17 cellular contexts compared by ENCODE assay signal in genomic region chr6:3379482-3380060, GRCh38.
DNase-seq lines count a peak whose midpoint lies in the region; ATAC-seq and TF ChIP-seq lines count a peak whose summit lies in the region.
"Had no signal": no experiment of that assay in that cellular context is flagged by ENCODE, and none has a peak within 500 bp of the region (broad histone marks: within the 10 kb centered on the region; RNA-seq: fewer than 3 reads in every experiment).

No MANE protein-coding gene starts in this region.

- peaks cover 6% of the 10 kb centered on the region; the same call in 1 of the 2 replicates for H3K4me1 ChIP-seq in iPS-20b (ENCODE audit: insufficient read depth, low read length)
- H3K4me1 ChIP-seq in naive thymus-derived CD4-positive, alpha-beta T cell (ENCODE audit: control insufficient read depth in 2 of 2, insufficient read depth in 2 of 2, low read length in 2 of 2), result peaks cover 0 to 13% of the 10 kb centered on the region in 2 donors

- POLR2A ChIA-PET in WTC11 (lab: Charles Lee), result no interaction called here
- POLR2A ChIA-PET in naive thymus-derived CD4-positive, alpha-beta T cell (lab: Charles Lee), result interaction anchor here (0.7 kb wide), 1 partner anchor 11 kb away, joined by 3 read pairs; no protein-coding TSS in a partner anchor

- DNase-seq in NCI-H82 (lab: John Stamatoyannopoulos, UW) (peak; percentile 30), NCI-H82 treated with DMSO at 0.1 percent for 48 hours (lab: John Stamatoyannopoulos, UW; ENCODE audit: unreplicated experiment) (no peak), WTC11 (ENCODE audit: low spot score) (no peak), type B pancreatic cell (ENCODE audit: extremely low spot score, unreplicated experiment) (no peak)
- no peak for DNase-seq in naive thymus-derived CD4-positive, alpha-beta T cell
- DNase-seq: activated CD4-positive, alpha-beta memory T cell treated with anti-CD3 and anti-CD28 coated beads for 36 hours; CD8-positive, alpha-beta T cell; foreskin keratinocyte; left ventricle myocardium inferior; NCI-H1694; NCI-H526 treated with DMSO at 0.1 percent for 48 hours; stimulated activated naive B cell treated with anti-CD40 and anti-IgM and Interleukin-4, amounts not matched to agents 10 μg/mL and 1 μg/mL and 100 μg/mL, for 72 hours; upper lobe of left lung had no signal

- no peaks in the 10 kb centered on the region for H3K27me3 ChIP-seq in iPS-20b (ENCODE audit: insufficient read depth, low read length)
- H3K27me3 ChIP-seq in naive thymus-derived CD4-positive, alpha-beta T cell (ENCODE audit: control insufficient read depth in 2 of 2, insufficient read depth in 2 of 2, low read length in 2 of 2), result no peaks in the 10 kb centered on the region
- H3K27me3 ChIP-seq: foreskin keratinocyte, upper lobe of left lung had no signal

- no peaks in the 10 kb centered on the region for H3K36me3 ChIP-seq in iPS-20b (ENCODE audit: insufficient read depth, low read depth, low read length)
- H3K36me3 ChIP-seq in naive thymus-derived CD4-positive, alpha-beta T cell (ENCODE audit: control insufficient read depth in 2 of 3, insufficient read depth in 3 of 3, low read length in 3 of 3), result no peaks in the 10 kb centered on the region
- H3K36me3 ChIP-seq: left ventricle myocardium inferior, upper lobe of left lung had no signal

- H3K9ac ChIP-seq in iPS-20b (ENCODE audit: low read depth, low read length), result 0 out of 2 replicates have a peak overlapping the region, but pooled peaks have one; percentile 15

- no peak for ATAC-seq in WTC11
- no peak for ATAC-seq in naive thymus-derived CD4-positive, alpha-beta T cell
- ATAC-seq in GM21737 (IDR thresholded peaks at IDR 0.05; ENCODE audit: unreplicated experiment), result no peak
- no peak for ATAC-seq in HG02610 (IDR thresholded peaks at IDR 0.05; ENCODE audit: unreplicated experiment)
- ATAC-seq: A549; CD8-positive, alpha-beta T cell; foreskin keratinocyte; stimulated activated naive B cell treated with anti-CD40 and anti-IgM and Interleukin-4, amounts not matched to agents 10 μg/mL and 1 μg/mL and 100 μg/mL, for 72 hours had no signal

- H3K4me3 ChIP-seq in iPS-20b (ENCODE audit: low read length), result no peak overlapping the region
- no peak overlapping the region for H3K4me3 ChIP-seq in naive thymus-derived CD4-positive, alpha-beta T cell (ENCODE audit: low read length)
- H3K4me3 ChIP-seq: A549, left ventricle myocardium inferior, upper lobe of left lung had no signal

- TF ChIP-seq CTCF in WTC11 (IDR thresholded peaks at IDR 0.05) (no peak), type B pancreatic cell (conservative IDR thresholded peaks at IDR 0.05) (no peak)

- H3K27ac ChIP-seq in iPS-20b (ENCODE audit: low read length), result no peak overlapping the region
- no peak overlapping the region for H3K27ac ChIP-seq in naive thymus-derived CD4-positive, alpha-beta T cell (ENCODE audit: low read depth, low read length)
- H3K27ac ChIP-seq: A549, foreskin keratinocyte, left ventricle myocardium inferior, upper lobe of left lung had no signal

- H3K27me3 Mint-ChIP-seq in WTC11 (ENCODE audit: low read depth), result no peaks in the 10 kb centered on the region
- H3K27me3 Mint-ChIP-seq in type B pancreatic cell, result no peaks in the 10 kb centered on the region
- H3K27me3 Mint-ChIP-seq in naive thymus-derived CD4-positive, alpha-beta T cell, result peaks cover 0 to 2% (median 0%) of the 10 kb centered on the region in 5 donors
- H3K27me3 Mint-ChIP-seq: activated CD4-positive, alpha-beta memory T cell treated with anti-CD3 and anti-CD28 coated beads for 36 hours had no signal

- no peak overlapping the region for H3K4me3 Mint-ChIP-seq in WTC11
- H3K4me3 Mint-ChIP-seq in type B pancreatic cell, result peak overlapping the region; percentile 1
- peak overlapping the region in 3 of 10 donors; percentile 24 to 51 (median 36) for H3K4me3 Mint-ChIP-seq in naive thymus-derived CD4-positive, alpha-beta T cell
- H3K4me3 Mint-ChIP-seq: activated CD4-positive, alpha-beta memory T cell treated with anti-CD3 and anti-CD28 coated beads for 36 hours; CD8-positive, alpha-beta T cell; stimulated activated naive B cell treated with anti-CD40 and anti-IgM and Interleukin-4, amounts not matched to agents 10 μg/mL and 1 μg/mL and 100 μg/mL, for 72 hours had no signal

- H3K36me3 Mint-ChIP-seq in WTC11, result no peaks in the 10 kb centered on the region
- peaks cover 14% of the 10 kb centered on the region for H3K36me3 Mint-ChIP-seq in type B pancreatic cell
- H3K36me3 Mint-ChIP-seq in naive thymus-derived CD4-positive, alpha-beta T cell, result peaks cover 0 to 22% (median 5%) of the 10 kb centered on the region in 5 donors
- H3K36me3 Mint-ChIP-seq: activated CD4-positive, alpha-beta memory T cell treated with anti-CD3 and anti-CD28 coated beads for 36 hours; CD8-positive, alpha-beta T cell; stimulated activated naive B cell treated with anti-CD40 and anti-IgM and Interleukin-4, amounts not matched to agents 10 μg/mL and 1 μg/mL and 100 μg/mL, for 72 hours had no signal

- no peaks in the 10 kb centered on the region for H3K9me3 ChIP-seq in iPS-20b (ENCODE audit: insufficient read depth, low read depth, low read length)
- H3K9me3 ChIP-seq in naive thymus-derived CD4-positive, alpha-beta T cell (ENCODE audit: control insufficient read depth in 2 of 3, low read length in 3 of 3), result no peaks in the 10 kb centered on the region
- H3K9me3 ChIP-seq: A549, left ventricle myocardium inferior, upper lobe of left lung had no signal

- H3K27ac Mint-ChIP-seq in WTC11 (peak overlapping the region; percentile 61), type B pancreatic cell (peak overlapping the region; percentile 20)
- peak overlapping the region in 1 of 9 donors; percentile 37 for H3K27ac Mint-ChIP-seq in naive thymus-derived CD4-positive, alpha-beta T cell
- H3K27ac Mint-ChIP-seq: activated CD4-positive, alpha-beta memory T cell treated with anti-CD3 and anti-CD28 coated beads for 36 hours; CD8-positive, alpha-beta T cell; stimulated activated naive B cell treated with anti-CD40 and anti-IgM and Interleukin-4, amounts not matched to agents 10 μg/mL and 1 μg/mL and 100 μg/mL, for 72 hours had no signal

- H3K4me1 Mint-ChIP-seq in WTC11 (peaks cover 64% of the 10 kb centered on the region), type B pancreatic cell (ENCODE audit: unreplicated experiment) (peaks cover 60% of the 10 kb centered on the region)
- peaks cover 5 to 59% (median 38%) of the 10 kb centered on the region in 7 donors for H3K4me1 Mint-ChIP-seq in naive thymus-derived CD4-positive, alpha-beta T cell

- H3K9me3 Mint-ChIP-seq in WTC11 (no peaks in the 10 kb centered on the region), type B pancreatic cell (peaks cover 4% of the 10 kb centered on the region)
- no peaks in the 10 kb centered on the region for H3K9me3 Mint-ChIP-seq in naive thymus-derived CD4-positive, alpha-beta T cell
- H3K9me3 Mint-ChIP-seq: activated CD4-positive, alpha-beta memory T cell treated with anti-CD3 and anti-CD28 coated beads for 36 hours; CD8-positive, alpha-beta T cell; stimulated activated naive B cell treated with anti-CD40 and anti-IgM and Interleukin-4, amounts not matched to agents 10 μg/mL and 1 μg/mL and 100 μg/mL, for 72 hours had no signal

- intact Hi-C loops in naive thymus-derived CD4-positive, alpha-beta T cell (cut with micrococcal nuclease), result no loop called here

- CTCF ChIA-PET in WTC11 (lab: Charles Lee), result interaction anchor here (1.2 kb wide), 1 partner anchor 10 kb away, joined by 3 read pairs; no protein-coding TSS in a partner anchor
- CTCF ChIA-PET in naive thymus-derived CD4-positive, alpha-beta T cell (lab: Charles Lee), result interaction anchor here (0.5 kb wide), 1 partner anchor 32 kb away, joined by 3 read pairs; no protein-coding TSS in a partner anchor

TF ChIP-seq in WTC11, 78 proteins besides CTCF, POLR2A, EP300 and RAD21:
- TF ChIP-seq JAZF1 (CRISPR knock-in tag; IDR thresholded peaks at IDR 0.05), result no peak
- TF ChIP-seq NFE2L1 (CRISPR knock-in tag; IDR thresholded peaks at IDR 0.05), result no peak
- TF ChIP-seq GABPB1 (CRISPR knock-in tag; IDR thresholded peaks at IDR 0.05), result peak; percentile 66; the same call in 1 of the 2 replicates
- TF ChIP-seq SMAD3 (CRISPR knock-in tag; IDR thresholded peaks at IDR 0.05; ENCODE audit: borderline replicate concordance), result 0 out of 2 replicates have a peak, but pooled peaks have one; percentile 13
